17 cellular contexts compared by ENCODE assay signal in the genomic region with DNA sequence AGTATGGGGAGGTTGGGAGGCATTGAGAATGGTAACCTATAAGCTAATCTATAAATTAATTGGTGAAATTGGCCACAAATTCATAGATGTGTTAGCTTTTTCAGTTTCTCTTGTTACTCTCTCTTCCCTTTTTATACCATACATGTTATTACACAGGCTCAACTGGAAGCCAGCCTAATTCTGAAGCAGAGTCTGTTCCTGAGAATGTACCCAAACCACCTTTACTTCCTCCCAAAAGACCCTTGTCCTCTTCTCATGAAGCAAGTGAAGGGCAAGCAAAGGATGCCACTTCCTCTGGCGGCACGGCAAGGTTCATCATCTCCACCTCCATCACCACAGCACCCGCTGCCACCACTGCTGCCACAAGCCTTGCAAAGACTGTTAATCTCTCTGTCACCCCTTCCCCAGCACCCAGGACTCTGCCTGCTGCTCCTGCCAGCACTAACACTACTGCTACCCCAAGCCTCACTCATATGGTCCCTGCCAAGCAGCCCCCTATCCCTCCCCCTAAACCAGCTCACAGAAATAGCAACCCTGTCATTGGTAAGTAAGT.
"Had no signal": no experiment of that assay in that cellular context is flagged by ENCODE, and none has a peak within 500 bp of the region (broad histone marks: within the 10 kb centered on the region; RNA-seq: fewer than 3 reads in every experiment).

No MANE protein-coding gene starts in this region.

- H3K4me3 ChIP-seq: ascending aorta, cardiac muscle cell, lung, psoas muscle, spleen, thoracic aorta had no signal

- H3K27ac Mint-ChIP-seq: stimulated activated naive CD8-positive, alpha-beta T cell treated with anti-CD3 and anti-CD28 coated beads, Interleukin-15, Interleukin-2, amounts not matched to agents 100 ng/mL and 50 ng/mL, for 24 hours had no signal

- H3K4me3 Mint-ChIP-seq: naive thymus-derived CD4-positive, alpha-beta T cell; stimulated activated naive CD8-positive, alpha-beta T cell treated with anti-CD3 and anti-CD28 coated beads, Interleukin-15, Interleukin-2, amounts not matched to agents 100 ng/mL and 50 ng/mL, for 24 hours had no signal

- H3K4me1 ChIP-seq: ascending aorta, foreskin keratinocyte, spleen had no signal

- H3K27me3 ChIP-seq: ascending aorta, cardiac muscle cell, foreskin keratinocyte, spleen had no signal

- H3K9me3 ChIP-seq: ascending aorta, psoas muscle, spleen, thoracic aorta had no signal

- H3K9me3 Mint-ChIP-seq: naive thymus-derived CD4-positive, alpha-beta T cell; stimulated activated naive CD8-positive, alpha-beta T cell treated with anti-CD3 and anti-CD28 coated beads, Interleukin-15, Interleukin-2, amounts not matched to agents 100 ng/mL and 50 ng/mL, for 24 hours had no signal

- H3K27me3 Mint-ChIP-seq: naive thymus-derived CD4-positive, alpha-beta T cell; stimulated activated naive CD8-positive, alpha-beta T cell treated with anti-CD3 and anti-CD28 coated beads, Interleukin-15, Interleukin-2, amounts not matched to agents 100 ng/mL and 50 ng/mL, for 24 hours had no signal

- H3K27ac ChIP-seq: ascending aorta, cardiac muscle cell, foreskin keratinocyte, psoas muscle, spleen, thoracic aorta, VCaP had no signal

- DNase-seq: activated CD8-positive, alpha-beta memory T cell treated with anti-CD3 and anti-CD28 coated beads, Interleukin-2, amount 50 U/mL, for 4 hours; foreskin keratinocyte; head of caudate nucleus; left colon; naive thymus-derived CD4-positive, alpha-beta T cell; nucleus accumbens; psoas muscle; spleen; stimulated activated CD4-positive, alpha-beta T cell treated with anti-CD3 and anti-CD28 coated beads, Interleukin-1b, Interleukin-23, amount 100 ng/mL, for 48 hours; T1000 had no signal

- ATAC-seq: foreskin keratinocyte; left colon; naive thymus-derived CD4-positive, alpha-beta T cell; psoas muscle; sciatic nerve had no signal
